In genomic region chr6:27098956-27099355, GRCh38 we compare ENCODE assay signal across 31 cellular contexts.
DNase-seq lines count a peak whose midpoint lies in the region; ATAC-seq and TF ChIP-seq lines count a peak whose summit lies in the region.
"Had no signal": no experiment of that assay in that cellular context is flagged by ENCODE, and none has a peak within 500 bp of the region (broad histone marks: within the 10 kb centered on the region; RNA-seq: fewer than 3 reads in every experiment).

No MANE protein-coding gene starts in this region.

- H3K27ac Mint-ChIP-seq in GM23338 (no peak overlapping the region), type B pancreatic cell (no peak overlapping the region)
- H3K27ac Mint-ChIP-seq: B cell; CD14-positive monocyte; CD4-positive, alpha-beta memory T cell; CD4-positive, alpha-beta T cell; CD4-positive, CD25-positive, alpha-beta regulatory T cell; CD8-positive, alpha-beta memory T cell; CD8-positive, alpha-beta T cell had no signal

- DNase-seq in GM23338 (ENCODE audit: low spot score) (no peak), type B pancreatic cell (ENCODE audit: extremely low spot score, unreplicated experiment) (no peak), hippocampal formation (lab: John Stamatoyannopoulos, UW) (no peak)
- DNase-seq: 8988T; ACHN; AML-193; BE2C; C1 segment of cervical spinal cord; Caco-2; Calu3; CD4-positive, alpha-beta memory T cell; CD4-positive, alpha-beta T cell; CD4-positive, CD25-positive, alpha-beta regulatory T cell; CD8-positive, alpha-beta memory T cell; CD8-positive, alpha-beta T cell; COR-L47; DMS 273 treated with DMSO at 0.1 percent for 48 hours; DMS153; DMS53; DMS79; DMS79 treated with DMSO at 0.1 percent for 48 hours; DND-41; EL had no signal

- H2AFZ ChIP-seq in GM23338, result no peak overlapping the region

- H3K4me3 Mint-ChIP-seq in GM23338 (no peak overlapping the region), type B pancreatic cell (peak overlapping the region; percentile 65)
- H3K4me3 Mint-ChIP-seq: B cell; CD4-positive, alpha-beta memory T cell; CD4-positive, alpha-beta T cell; CD8-positive, alpha-beta T cell had no signal

- ATAC-seq in GM23338, result no peak
- no peak for ATAC-seq in HG02973 (IDR thresholded peaks at IDR 0.05; ENCODE audit: unreplicated experiment)
- ATAC-seq: A549; CD8-positive, alpha-beta T cell had no signal

- no peak overlapping the region for H3K4me3 ChIP-seq in GM23338
- H3K4me3 ChIP-seq: A549; BLaER1; BLaER1 treated with 17β-estradiol and CSF1 and Interleukin-3, amounts not matched to agents 10 nM and 100 nM had no signal

- H3K27ac ChIP-seq in GM23338 (ENCODE audit: low read depth), result no peak overlapping the region
- H3K27ac ChIP-seq: 22Rv1; A549; BLaER1; BLaER1 treated with 17β-estradiol and CSF1 and Interleukin-3, amounts not matched to agents 10 nM and 100 nM; C4-2B had no signal

- H3K27me3 ChIP-seq in GM23338 (ENCODE audit: insufficient read depth), result peaks cover 14% of the 10 kb centered on the region; the same call in 1 of the 2 replicates
- H3K27me3 ChIP-seq: BE2C had no signal

- H3K4me1 ChIP-seq in GM23338 (ENCODE audit: insufficient read depth), result peaks cover 12% of the 10 kb centered on the region; the same call in 1 of the 2 replicates
- H3K4me1 ChIP-seq: BE2C; BLaER1; BLaER1 treated with 17β-estradiol and CSF1 and Interleukin-3, amounts not matched to agents 10 nM and 100 nM; Caco-2 had no signal

- no peaks in the 10 kb centered on the region for H3K9me2 ChIP-seq in GM23338 (ENCODE audit: insufficient read depth)

- H3K27me3 Mint-ChIP-seq in GM23338 (ENCODE audit: insufficient read depth, low read depth, poor library complexity) (peaks cover 13% of the 10 kb centered on the region), type B pancreatic cell (peaks cover 55% of the 10 kb centered on the region)

- H3K4me2 ChIP-seq in GM23338, result peak overlapping the region; percentile 33; the same call in 1 of the 2 replicates
- H3K4me2 ChIP-seq: A549; BLaER1; BLaER1 treated with 17β-estradiol and CSF1 and Interleukin-3, amounts not matched to agents 10 nM and 100 nM had no signal

- H3K36me3 Mint-ChIP-seq in GM23338 (ENCODE audit: low read depth) (no peaks in the 10 kb centered on the region), type B pancreatic cell (peaks cover 3% of the 10 kb centered on the region)
- H3K36me3 Mint-ChIP-seq: CD4-positive, alpha-beta memory T cell; CD4-positive, CD25-positive, alpha-beta regulatory T cell; CD8-positive, alpha-beta memory T cell; CD8-positive, alpha-beta T cell had no signal

- H3F3A ChIP-seq in GM23338 (replicated peaks; ENCODE audit: low read depth), result no peaks in the 10 kb centered on the region

- H3K9me3 Mint-ChIP-seq in GM23338 (peaks cover 2% of the 10 kb centered on the region; the same call in 2 of the 3 replicates), type B pancreatic cell (peaks cover 7% of the 10 kb centered on the region)
- H3K9me3 Mint-ChIP-seq: CD4-positive, alpha-beta T cell had no signal

- no peaks in the 10 kb centered on the region for H3K36me3 ChIP-seq in GM23338 (ENCODE audit: insufficient read depth)
- H3K36me3 ChIP-seq: BE2C, BLaER1 had no signal

- TF ChIP-seq CTCF in GM23338 (conservative IDR thresholded peaks at IDR 0.05; ENCODE audit: low read depth in 2 of 2) (no peak), type B pancreatic cell (conservative IDR thresholded peaks at IDR 0.05) (no peak)

- H3K4me1 Mint-ChIP-seq in GM23338 (peaks cover 15% of the 10 kb centered on the region), type B pancreatic cell (ENCODE audit: unreplicated experiment) (peaks cover 7% of the 10 kb centered on the region)

- H3K79me2 ChIP-seq in GM23338 (replicated peaks; ENCODE audit: insufficient read depth), result no peaks in the 10 kb centered on the region

- H4K20me1 ChIP-seq in GM23338 (replicated peaks; ENCODE audit: insufficient read depth), result no peaks in the 10 kb centered on the region
- H4K20me1 ChIP-seq: BLaER1; BLaER1 treated with 17β-estradiol and CSF1 and Interleukin-3, amounts not matched to agents 10 nM and 100 nM had no signal

TF ChIP-seq in GM23338, 12 proteins besides CTCF, POLR2A, EP300 and RAD21:
- no peak for TF ChIP-seq STAT1 (IDR thresholded peaks at IDR 0.05; ENCODE audit: unreplicated experiment)
- TF ChIP-seq EZH2phosphoT487 (IDR thresholded peaks at IDR 0.05; ENCODE audit: unreplicated experiment), result no peak
- TF ChIP-seq JUNB (IDR thresholded peaks at IDR 0.05; ENCODE audit: unreplicated experiment), result no peak
- TF ChIP-seq CREB1 (CRISPR knock-in tag; IDR thresholded peaks at IDR 0.05; ENCODE audit: low read depth), result no peak
- TF ChIP-seq POLR2AphosphoS5 (IDR thresholded peaks at IDR 0.05; ENCODE audit: low read depth), result no peak
- no peak for TF ChIP-seq NANOG (IDR thresholded peaks at IDR 0.05; ENCODE audit: borderline replicate concordance)
- TF ChIP-seq, protein P1, sequence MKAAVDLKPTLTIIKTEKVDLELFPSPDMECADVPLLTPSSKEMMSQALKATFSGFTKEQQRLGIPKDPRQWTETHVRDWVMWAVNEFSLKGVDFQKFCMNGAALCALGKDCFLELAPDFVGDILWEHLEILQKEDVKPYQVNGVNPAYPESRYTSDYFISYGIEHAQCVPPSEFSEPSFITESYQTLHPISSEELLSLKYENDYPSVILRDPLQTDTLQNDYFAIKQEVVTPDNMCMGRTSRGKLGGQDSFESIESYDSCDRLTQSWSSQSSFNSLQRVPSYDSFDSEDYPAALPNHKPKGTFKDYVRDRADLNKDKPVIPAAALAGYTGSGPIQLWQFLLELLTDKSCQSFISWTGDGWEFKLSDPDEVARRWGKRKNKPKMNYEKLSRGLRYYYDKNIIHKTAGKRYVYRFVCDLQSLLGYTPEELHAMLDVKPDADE (IDR thresholded peaks at IDR 0.05), result no peak
- no peak for TF ChIP-seq ZNF331 (CRISPR knock-in tag; IDR thresholded peaks at IDR 0.05; ENCODE audit: low read depth)
